In genomic region chr3:100725935-100726334, GRCh38 we compare ENCODE assay signal across 19 cellular contexts. TPM values are rescaled to one million over a fixed set of nuclear protein-coding genes. Genes with fewer than 3 reads are reported as not detected.
A peak's percentile ranks its signal among the peaks of the same experiment; 100 is the strongest.
DNase-seq lines count a peak whose midpoint lies in the region; ATAC-seq and TF ChIP-seq lines count a peak whose summit lies in the region.
"Had no signal": no experiment of that assay in that cellular context is flagged by ENCODE, and none has a peak within 500 bp of the region (broad histone marks: within the 10 kb centered on the region; RNA-seq: fewer than 3 reads in every experiment).

No MANE protein-coding gene starts in this region.

- no peak overlapping the region for H3K27ac ChIP-seq in right atrium auricular region
- no peak overlapping the region for H3K27ac ChIP-seq in liver (ENCODE audit: low read depth in 1 of 2, low read length in 2 of 2)
- H3K27ac ChIP-seq: SJCRH30 had no signal

- TF ChIP-seq RAD21 in liver (IDR thresholded peaks at IDR 0.05) = peak; percentile 30 to 51

- H3K27me3 Mint-ChIP-seq in activated T-helper 2 cell treated with anti-CD3 and anti-CD28 coated beads, Interferon-gamma antibody, Interleukin-2, Interleukin-4, amounts not matched to agents 10 μg/mL and 5 μg/mL and 100 μg/mL, durations not matched to agents 14 hours and 24 hours and 36 hours (ENCODE audit: low read depth) = no peaks in the 10 kb centered on the region
- no peaks in the 10 kb centered on the region for H3K27me3 Mint-ChIP-seq in stimulated activated naive CD8-positive, alpha-beta T cell treated with anti-CD3 and anti-CD28 coated beads, Interleukin-15, amount 100 ng/mL, for 72 hours
- H3K27me3 Mint-ChIP-seq: B cell; CD8-positive, alpha-beta memory T cell had no signal

- 59% methylated on average over 3 of the region's 3 CpGs for WGBS in liver

- H3K9ac ChIP-seq in liver (ENCODE audit: low read depth in 1 of 2, low read length in 2 of 2) = no peak overlapping the region

- TF ChIP-seq CTCF in right atrium auricular region (IDR thresholded peaks at IDR 0.05) = no peak
- no peak for TF ChIP-seq CTCF in liver (IDR thresholded peaks at IDR 0.05; ENCODE audit: low read depth, low read length, missing input control)

- no peaks in the 10 kb centered on the region for H3K9me3 Mint-ChIP-seq in activated T-helper 2 cell treated with anti-CD3 and anti-CD28 coated beads, Interferon-gamma antibody, Interleukin-2, Interleukin-4, amounts not matched to agents 10 μg/mL and 5 μg/mL and 100 μg/mL, durations not matched to agents 14 hours and 24 hours and 36 hours
- H3K9me3 Mint-ChIP-seq in stimulated activated naive CD8-positive, alpha-beta T cell treated with anti-CD3 and anti-CD28 coated beads, Interleukin-15, amount 100 ng/mL, for 72 hours = no peaks in the 10 kb centered on the region
- H3K9me3 Mint-ChIP-seq: CD8-positive, alpha-beta memory T cell had no signal

- H3K4me1 Mint-ChIP-seq in activated T-helper 2 cell treated with anti-CD3 and anti-CD28 coated beads, Interferon-gamma antibody, Interleukin-2, Interleukin-4, amounts not matched to agents 10 μg/mL and 5 μg/mL and 100 μg/mL, durations not matched to agents 14 hours and 24 hours and 36 hours (ENCODE audit: low read depth) = peaks cover 29% of the 10 kb centered on the region
- H3K4me1 Mint-ChIP-seq in stimulated activated naive CD8-positive, alpha-beta T cell treated with anti-CD3 and anti-CD28 coated beads, Interleukin-15, amount 100 ng/mL, for 72 hours = peaks cover 16% of the 10 kb centered on the region

- peaks cover 63% of the 10 kb centered on the region for H3K36me3 Mint-ChIP-seq in activated T-helper 2 cell treated with anti-CD3 and anti-CD28 coated beads, Interferon-gamma antibody, Interleukin-2, Interleukin-4, amounts not matched to agents 10 μg/mL and 5 μg/mL and 100 μg/mL, durations not matched to agents 14 hours and 24 hours and 36 hours (ENCODE audit: low read depth)

- ATAC-seq in left ventricle myocardium superior = peak; percentile 53
- no peak for ATAC-seq in GM21423 (IDR thresholded peaks at IDR 0.05; ENCODE audit: unreplicated experiment)
- ATAC-seq in stimulated activated naive CD8-positive, alpha-beta T cell treated with anti-CD3 and anti-CD28 coated beads, Interleukin-15, amount 100 ng/mL, for 72 hours = no peak

- no peak overlapping the region for H3K4me3 Mint-ChIP-seq in activated T-helper 2 cell treated with anti-CD3 and anti-CD28 coated beads, Interferon-gamma antibody, Interleukin-2, Interleukin-4, amounts not matched to agents 10 μg/mL and 5 μg/mL and 100 μg/mL, durations not matched to agents 14 hours and 24 hours and 36 hours (ENCODE audit: low read depth)
- H3K4me3 Mint-ChIP-seq in stimulated activated naive CD8-positive, alpha-beta T cell treated with anti-CD3 and anti-CD28 coated beads, Interleukin-15, amount 100 ng/mL, for 72 hours = no peak overlapping the region
- H3K4me3 Mint-ChIP-seq: B cell; CD8-positive, alpha-beta memory T cell had no signal

- H3K36me3 ChIP-seq in right atrium auricular region (peaks cover 28% of the 10 kb centered on the region), liver (ENCODE audit: control insufficient read depth in 4 of 4, insufficient read depth in 3 of 4, low read depth in 1 of 4, low read length in 3 of 4) (peaks cover 7 to 35% (median 23%) of the 10 kb centered on the region in 4 donors)

- H3K27ac Mint-ChIP-seq in activated T-helper 2 cell treated with anti-CD3 and anti-CD28 coated beads, Interferon-gamma antibody, Interleukin-2, Interleukin-4, amounts not matched to agents 10 μg/mL and 5 μg/mL and 100 μg/mL, durations not matched to agents 14 hours and 24 hours and 36 hours = peak overlapping the region; percentile 11
- no peak overlapping the region for H3K27ac Mint-ChIP-seq in stimulated activated naive CD8-positive, alpha-beta T cell treated with anti-CD3 and anti-CD28 coated beads, Interleukin-15, amount 100 ng/mL, for 72 hours
- H3K27ac Mint-ChIP-seq: B cell had no signal

- intact Hi-C loops in left ventricle myocardium superior (cut with micrococcal nuclease) = no loop called here
- intact Hi-C loops in activated T-helper 2 cell treated with anti-CD3 and anti-CD28 coated beads, Interferon-gamma antibody, Interleukin-2, Interleukin-4, amounts not matched to agents 10 μg/mL and 5 μg/mL and 100 μg/mL, durations not matched to agents 14 hours and 24 hours and 36 hours (cut with micrococcal nuclease) = no loop called here

- H3K9me3 ChIP-seq in right atrium auricular region (no peaks in the 10 kb centered on the region), liver (ENCODE audit: control insufficient read depth in 4 of 4, low read length in 3 of 4) (no peaks in the 10 kb centered on the region)
- H3K9me3 ChIP-seq: SJCRH30 had no signal

- H3K27me3 ChIP-seq in right atrium auricular region (no peaks in the 10 kb centered on the region), liver (ENCODE audit: control insufficient read depth in 4 of 4, insufficient read depth in 4 of 4, low read length in 3 of 4) (no peaks in the 10 kb centered on the region)
- H3K27me3 ChIP-seq: SJCRH30 had no signal

- DNase-seq in left ventricle myocardium superior (no peak), right atrium auricular region (ENCODE audit: low spot score) (no peak), NCI-H345 (lab: John Stamatoyannopoulos, UW) (no peak)
- DNase-seq in activated T-helper 2 cell treated with anti-CD3 and anti-CD28 coated beads, Interferon-gamma antibody, Interleukin-2, Interleukin-4, amounts not matched to agents 10 μg/mL and 5 μg/mL and 100 μg/mL, durations not matched to agents 14 hours and 24 hours and 36 hours (ENCODE audit: low spot score) = no peak
- no peak for DNase-seq in stimulated activated naive CD8-positive, alpha-beta T cell treated with anti-CD3 and anti-CD28 coated beads, Interleukin-15, amount 100 ng/mL, for 72 hours
- DNase-seq: ACHN; CD8-positive, alpha-beta memory T cell; EL; H7; IMR-90; Kasumi-1; NCI-H1105 treated with DMSO at 0.1 percent for 48 hours; NCI-H187 treated with DMSO at 0.1 percent for 48 hours; NCI-H446 treated with DMSO at 0.1 percent for 48 hours; NCI-H748 treated with DMSO at 0.1 percent for 48 hours; SJCRH30 had no signal

- H3K4me3 ChIP-seq in right atrium auricular region (no peak overlapping the region), liver (ENCODE audit: low read depth in 1 of 3, low read length in 3 of 3) (no peak overlapping the region)
- H3K4me3 ChIP-seq: SJCRH30 had no signal

- H3K4me1 ChIP-seq in right atrium auricular region = peaks cover 0 to 16% of the 10 kb centered on the region in 2 donors
- H3K4me1 ChIP-seq in liver (ENCODE audit: control insufficient read depth in 4 of 4, insufficient read depth in 4 of 4, low read length in 3 of 4) = peaks cover 2 to 10% (median 6%) of the 10 kb centered on the region in 4 donors
- H3K4me1 ChIP-seq: SJCRH30 had no signal

TF ChIP-seq in liver, 16 proteins besides CTCF, POLR2A, EP300 and RAD21 (continues in another document):
- TF ChIP-seq MAX (IDR thresholded peaks at IDR 0.05) = peak; percentile 61
- TF ChIP-seq EGR1 (IDR thresholded peaks at IDR 0.05; ENCODE audit: low read depth in 2 of 2) = no peak
- no peak for TF ChIP-seq FOXA2 (IDR thresholded peaks at IDR 0.05)
- TF ChIP-seq, protein P1, sequence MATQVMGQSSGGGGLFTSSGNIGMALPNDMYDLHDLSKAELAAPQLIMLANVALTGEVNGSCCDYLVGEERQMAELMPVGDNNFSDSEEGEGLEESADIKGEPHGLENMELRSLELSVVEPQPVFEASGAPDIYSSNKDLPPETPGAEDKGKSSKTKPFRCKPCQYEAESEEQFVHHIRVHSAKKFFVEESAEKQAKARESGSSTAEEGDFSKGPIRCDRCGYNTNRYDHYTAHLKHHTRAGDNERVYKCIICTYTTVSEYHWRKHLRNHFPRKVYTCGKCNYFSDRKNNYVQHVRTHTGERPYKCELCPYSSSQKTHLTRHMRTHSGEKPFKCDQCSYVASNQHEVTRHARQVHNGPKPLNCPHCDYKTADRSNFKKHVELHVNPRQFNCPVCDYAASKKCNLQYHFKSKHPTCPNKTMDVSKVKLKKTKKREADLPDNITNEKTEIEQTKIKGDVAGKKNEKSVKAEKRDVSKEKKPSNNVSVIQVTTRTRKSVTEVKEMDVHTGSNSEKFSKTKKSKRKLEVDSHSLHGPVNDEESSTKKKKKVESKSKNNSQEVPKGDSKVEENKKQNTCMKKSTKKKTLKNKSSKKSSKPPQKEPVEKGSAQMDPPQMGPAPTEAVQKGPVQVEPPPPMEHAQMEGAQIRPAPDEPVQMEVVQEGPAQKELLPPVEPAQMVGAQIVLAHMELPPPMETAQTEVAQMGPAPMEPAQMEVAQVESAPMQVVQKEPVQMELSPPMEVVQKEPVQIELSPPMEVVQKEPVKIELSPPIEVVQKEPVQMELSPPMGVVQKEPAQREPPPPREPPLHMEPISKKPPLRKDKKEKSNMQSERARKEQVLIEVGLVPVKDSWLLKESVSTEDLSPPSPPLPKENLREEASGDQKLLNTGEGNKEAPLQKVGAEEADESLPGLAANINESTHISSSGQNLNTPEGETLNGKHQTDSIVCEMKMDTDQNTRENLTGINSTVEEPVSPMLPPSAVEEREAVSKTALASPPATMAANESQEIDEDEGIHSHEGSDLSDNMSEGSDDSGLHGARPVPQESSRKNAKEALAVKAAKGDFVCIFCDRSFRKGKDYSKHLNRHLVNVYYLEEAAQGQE (IDR thresholded peaks at IDR 0.05) = no peak
- peak; percentile 42 for TF ChIP-seq YY1 (IDR thresholded peaks at IDR 0.05)
- TF ChIP-seq NR2F2 (IDR thresholded peaks at IDR 0.05) = peak; percentile 53
- no peak for TF ChIP-seq GABPA (IDR thresholded peaks at IDR 0.05 in 1 of 2, conservative IDR thresholded peaks at IDR 0.05 in 1 of 2)
- no peak for TF ChIP-seq ATF3 (IDR thresholded peaks at IDR 0.05)
- peak in 1 of 2 donors; percentile 55 for TF ChIP-seq JUND (IDR thresholded peaks at IDR 0.05)
- TF ChIP-seq HNF4A (conservative IDR thresholded peaks at IDR 0.05) = peak; percentile 99 to 100

RNA-seq across cellular contexts. Expression of gene TFG, which starts 16.6 kb away (rescaled TPM):
- 116 TPM for total RNA-seq in left ventricle myocardium superior
- 100 to 1,000 TPM in 1 of 2 donors, 10 to 100 TPM in 1; 79.1 to 111 TPM for total RNA-seq in right atrium auricular region
- total RNA-seq in activated T-helper 2 cell treated with anti-CD3 and anti-CD28 coated beads, Interferon-gamma antibody, Interleukin-2, Interleukin-4, amounts not matched to agents 10 μg/mL and 5 μg/mL and 100 μg/mL, durations not matched to agents 14 hours and 24 hours and 36 hours = 79.3 and 81.2 TPM in 2 replicates
- total RNA-seq in liver = 10 to 100 TPM; 42.4 to 70.8 TPM
- polyA plus RNA-seq in liver = 10 to 100 TPM; 64.6 to 65.3 TPM
